9 cellular contexts compared by ENCODE assay signal in the genomic region with DNA sequence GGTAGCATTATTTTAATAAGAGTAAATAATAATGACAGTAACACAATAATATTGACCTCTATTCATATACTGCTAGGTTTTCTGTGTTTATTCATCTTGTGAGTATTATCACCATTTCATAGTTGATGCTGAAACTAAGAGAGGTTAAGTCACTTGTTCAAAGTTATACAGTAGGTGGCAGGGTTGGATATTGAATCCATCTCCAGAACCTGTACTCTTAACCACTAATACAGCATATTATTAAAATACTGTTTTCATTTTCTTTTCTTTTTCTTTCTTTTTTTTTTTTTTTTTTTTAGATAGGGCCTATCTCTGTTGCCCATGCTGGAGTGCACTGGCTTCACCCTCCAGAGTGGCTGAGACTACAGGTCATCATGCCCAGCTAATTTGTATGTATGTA. TPM values are rescaled to one million over a fixed set of nuclear protein-coding genes. Genes with fewer than 3 reads are reported as not detected.
DNase-seq lines count a peak whose midpoint lies in the region; ATAC-seq and TF ChIP-seq lines count a peak whose summit lies in the region.
"Had no signal": no experiment of that assay in that cellular context is flagged by ENCODE, and none has a peak within 500 bp of the region (broad histone marks: within the 10 kb centered on the region; RNA-seq: fewer than 3 reads in every experiment).

No MANE protein-coding gene starts in this region.

- ATAC-seq in HG03378 (IDR thresholded peaks at IDR 0.05; ENCODE audit: unreplicated experiment) = peak; percentile 58

- H3K27me3 ChIP-seq in sigmoid colon = no peaks in the 10 kb centered on the region
- H3K27me3 ChIP-seq: MG63 had no signal

- no peaks in the 10 kb centered on the region for H3K9me3 ChIP-seq in sigmoid colon
- H3K9me3 ChIP-seq: MG63 had no signal

- TF ChIP-seq POLR2A in sigmoid colon (IDR thresholded peaks at IDR 0.05) = no peak

- peak; percentile 66 for DNase-seq in amniotic epithelial cell (ENCODE audit: low read depth)
- peak; percentile 5 for DNase-seq in midbrain (lab: John Stamatoyannopoulos, UW)
- no peak for DNase-seq in activated naive CD4-positive, alpha-beta T cell treated with anti-CD3 and anti-CD28 coated beads, Interleukin-2, amount 50 U/mL, for 16 hours
- DNase-seq in sigmoid colon = no peak
- no peak for DNase-seq in LoVo (ENCODE audit: low spot score)
- DNase-seq: activated CD4-positive, CD25-positive, alpha-beta regulatory T cell treated with anti-CD3 and anti-CD28 coated beads, Interleukin-2, amount 50 U/mL, for 72 hours; MG63 had no signal

- no peaks in the 10 kb centered on the region for H3K36me3 ChIP-seq in sigmoid colon
- H3K36me3 ChIP-seq: MG63 had no signal

- H3K4me3 ChIP-seq in sigmoid colon = no peak overlapping the region
- H3K4me3 ChIP-seq: MG63 had no signal

- TF ChIP-seq CTCF in GM12873 (IDR thresholded peaks at IDR 0.05; ENCODE audit: insufficient read depth, low read depth, low read length, missing control alignments) (peak; percentile 12), sigmoid colon (IDR thresholded peaks at IDR 0.05) (no peak)

- H3K27ac ChIP-seq in sigmoid colon = no peak overlapping the region

- no peak for TF ChIP-seq EP300 in sigmoid colon (IDR thresholded peaks at IDR 0.05)

- intact Hi-C loops in sigmoid colon (cut with DNase I) = no loop called here

- peaks cover 0 to 3% (median 0%) of the 10 kb centered on the region in 4 donors for H3K4me1 ChIP-seq in sigmoid colon

RNA-seq across cellular contexts. Expression of a gene that starts 7.1 kb away (rescaled TPM):
- total RNA-seq in sigmoid colon = 10 to 100 TPM; 61.4 to 83.6 (median 79.0) TPM
- polyA plus RNA-seq in sigmoid colon = 10 to 100 TPM in 2 of 3 donors, 1 to 10 TPM in 1; 9.9 to 16.8 (median 15.6) TPM

Comparison
In these comparisons a context has a peak if more than half of its experiments do, and no peak if none do; other contexts are left out.
1. DNase-seq: peak in amniotic epithelial cell (single experiment) and midbrain (single experiment); none in activated naive CD4-positive, alpha-beta T cell treated with anti-CD3 and anti-CD28 coated beads, Interleukin-2, amount 50 U/mL, for 16 hours (single experiment), sigmoid colon (single experiment) and LoVo (single experiment).